Comparison of ENCODE assay signal across 25 cellular contexts in genomic region chr13:92769064-92769463, GRCh38.
DNase-seq lines count a peak whose midpoint lies in the region; ATAC-seq, FAIRE-seq and TF ChIP-seq lines count a peak whose summit lies in the region.
"Had no signal": no experiment of that assay in that cellular context is flagged by ENCODE, and none has a peak within 500 bp of the region (broad histone marks: within the 10 kb centered on the region; RNA-seq: fewer than 3 reads in every experiment).

No MANE protein-coding gene starts in this region.

- FAIRE-seq in HTR-8/SVneo (lab: Jason Lieb, UNC) = no peak
- FAIRE-seq: GM19239, TTC549 had no signal

- peak; percentile 5 for DNase-seq in A172 (ENCODE audit: low spot score)
- DNase-seq in HTR-8/SVneo (ENCODE audit: insufficient read length, low spot score) = peak; percentile 3
- DNase-seq in RKO (ENCODE audit: low spot score) = peak; percentile 4
- DNase-seq in fibroblast of the aortic adventitia (ENCODE audit: low read depth) = peak; percentile 79
- DNase-seq in HUDEP-2 (lab: John Stamatoyannopoulos, UW; ENCODE audit: unreplicated experiment in 76 of 76) = no peak
- no peak for DNase-seq in stimulated activated CD4-positive, alpha-beta T cell treated with anti-CD3 and anti-CD28 coated beads, Interleukin-4, amount 100 ng/mL, for 24 hours
- DNase-seq in caudate nucleus (lab: John Stamatoyannopoulos, UW) = no peak
- DNase-seq: activated CD4-positive, CD25-positive, alpha-beta regulatory T cell treated with anti-CD3 and anti-CD28 coated beads, Interleukin-2, amount 50 U/mL, for 72 hours; activated naive CD4-positive, alpha-beta T cell treated with Interleukin-2 at 50 U/mL for 16 hours; activated T-cell treated with anti-CD3 and anti-CD28 coated beads, Interleukin-2, amount 50 U/mL, for 1 hour; amygdala; Caco-2; DND-41; left cardiac atrium; NCI-H146; NCI-H748 treated with DMSO at 0.1 percent for 48 hours; PC-3; SHP77 treated with DMSO at 0.1 percent for 48 hours; stimulated activated CD4-positive, alpha-beta T cell treated with anti-CD3 and anti-CD28 coated beads, Interleukin-2, amount 100 ng/mL, for 48 hours; stimulated activated naive CD8-positive, alpha-beta T cell treated with anti-CD3 and anti-CD28 coated beads, Interleukin-15, Interleukin-2, amounts not matched to agents 100 U/mL and 50 U/mL, for 24 hours had no signal

- H3K27ac ChIP-seq in caudate nucleus (ENCODE audit: low read depth, low read length) = no peak overlapping the region
- H3K27ac ChIP-seq: BLaER1, tibial nerve had no signal

- H3K4me3 ChIP-seq in fibroblast of the aortic adventitia (ENCODE audit: low read depth, low read length) = no peak overlapping the region
- H3K4me3 ChIP-seq: BLaER1, tibial nerve had no signal

- ATAC-seq in HG03439 (IDR thresholded peaks at IDR 0.05; ENCODE audit: unreplicated experiment) = no peak
- ATAC-seq: left cardiac atrium; PC-3; stimulated activated naive CD8-positive, alpha-beta T cell treated with anti-CD3 and anti-CD28 coated beads, Interleukin-15, Interleukin-2, amounts not matched to agents 100 U/mL and 50 U/mL, for 24 hours had no signal

- TF ChIP-seq CTCF in fibroblast of the aortic adventitia (IDR thresholded peaks at IDR 0.05; ENCODE audit: insufficient read depth, low read length) = no peak

Comparison
In these comparisons a context has a peak if more than half of its experiments do, and no peak if none do; other contexts are left out.
1. DNase-seq: peak in A172 (single experiment), HTR-8/SVneo (single experiment), RKO (single experiment) and fibroblast of the aortic adventitia (single experiment); none in HUDEP-2 (0 of 76), stimulated activated CD4-positive, alpha-beta T cell treated with anti-CD3 and anti-CD28 coated beads, Interleukin-4, amount 100 ng/mL, for 24 hours (single experiment) and caudate nucleus (0 of 61).